31 cellular contexts compared by ENCODE assay signal in the genomic region with DNA sequence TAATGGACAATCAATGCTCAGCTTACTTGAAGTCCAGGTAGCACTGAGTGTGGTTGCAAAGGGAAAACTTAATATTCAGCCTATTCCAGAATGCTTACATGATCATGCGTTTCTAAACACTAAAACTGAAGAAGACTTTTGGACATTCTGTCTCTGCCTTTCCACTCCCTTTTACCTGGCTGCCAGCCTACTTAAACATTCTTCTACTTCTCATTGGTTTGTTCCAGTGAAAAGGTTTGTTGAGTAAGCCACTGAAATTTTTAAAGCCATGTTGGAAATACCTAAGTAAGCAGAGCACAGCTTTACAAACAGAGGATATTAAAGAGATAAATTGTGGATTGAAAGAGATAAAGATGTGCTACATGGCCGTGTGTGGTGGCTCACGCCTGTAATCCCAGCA.
"Had no signal": no experiment of that assay in that cellular context is flagged by ENCODE, and none has a peak within 500 bp of the region (broad histone marks: within the 10 kb centered on the region; RNA-seq: fewer than 3 reads in every experiment).

No MANE protein-coding gene starts in this region.

- ATAC-seq: activated CD8-positive, alpha-beta T cell treated with anti-CD3 and anti-CD28 coated beads for 36 hours; activated naive CD4-positive, alpha-beta T cell treated with anti-CD3 and anti-CD28 coated beads, Interleukin-2, amount 50 U/mL, for 72 hours; activated T-cell treated with anti-CD3 and anti-CD28 coated beads, Interleukin-2, amount 50 U/mL, for 4 hours; activated T-cell treated with anti-CD3 and anti-CD28 coated beads, Interleukin-2, amount 50 U/mL, for 72 hours; activated T-helper 17 cell treated with anti-CD3 and anti-CD28 coated beads, Interleukin-2, amount 50 U/mL, for 72 hours had no signal

- DNase-seq: activated B cell treated with CpG ODN at 0.5 μM for 24 hours; activated CD4-positive, alpha-beta memory T cell treated with anti-CD3 and anti-CD28 coated beads for 36 hours; activated CD4-positive, alpha-beta T cell treated with anti-CD3 and anti-CD28 coated beads for 4 hours; activated CD4-positive, alpha-beta T cell treated with anti-CD3 and anti-CD28 coated beads, Interleukin-2, amount 10 ng/mL, durations not matched to agents 24 days and 14 days; activated CD4-positive, alpha-beta T cell treated with anti-CD3 and anti-CD28 coated beads, Interleukin-2, amount 50 U/mL, for 1 hour; activated CD4-positive, alpha-beta T cell treated with anti-CD3 and anti-CD28 coated beads, Interleukin-2, amount 50 U/mL, for 4 hours; activated CD4-positive, CD25-positive, alpha-beta regulatory T cell treated with anti-CD3 and anti-CD28 coated beads, Interleukin-2, amount 50 U/mL, for 72 hours; activated CD8-positive, alpha-beta memory T cell treated with anti-CD3 and anti-CD28 coated beads, Interleukin-2, amount 50 U/mL, for 4 hours; activated CD8-positive, alpha-beta T cell treated with anti-CD3 and anti-CD28 coated beads for 36 hours; activated effector memory CD4-positive, alpha-beta T cell treated with anti-CD3 and anti-CD28 coated beads, Interleukin-2, amount 50 U/mL, for 16 hours; activated gamma-delta T cell treated with Interleukin-2 at 50 U/mL for 16 hours; activated naive CD4-positive, alpha-beta T cell; activated naive CD4-positive, alpha-beta T cell treated with anti-CD3 and anti-CD28 coated beads for 36 hours; activated naive CD4-positive, alpha-beta T cell treated with anti-CD3 and anti-CD28 coated beads, Interleukin-2, amount 50 U/mL, for 16 hours; activated naive CD8-positive, alpha-beta T cell treated with anti-CD3 and anti-CD28 coated beads for 36 hours; activated T-cell treated with anti-CD3 and anti-CD28 coated beads for 4 hours; activated T-cell treated with anti-CD3 and anti-CD28 coated beads, Interleukin-2, amount 50 U/mL, for 1 hour; activated T-cell treated with anti-CD3 and anti-CD28 coated beads, Interleukin-2, amount 50 U/mL, for 4 hours; activated T-cell treated with anti-CD3 and anti-CD28 coated beads, Interleukin-2, amount 50 U/mL, for 72 hours; adrenal gland; amniotic stem cell; aorta; caudate nucleus; cerebellar nuclear complex; T-helper 1 cell; T-helper 2 cell; T-helper 9 cell had no signal

- H3K27ac ChIP-seq: adrenal gland, cardiac muscle cell, VCaP had no signal

- H3K36me3 ChIP-seq: adrenal gland, cardiac muscle cell had no signal

- H3K27me3 ChIP-seq: adrenal gland, cardiac muscle cell had no signal

- H3K4me3 ChIP-seq: adrenal gland, cardiac muscle cell had no signal

- H3K9me3 ChIP-seq: adrenal gland had no signal
